In the genomic region with DNA sequence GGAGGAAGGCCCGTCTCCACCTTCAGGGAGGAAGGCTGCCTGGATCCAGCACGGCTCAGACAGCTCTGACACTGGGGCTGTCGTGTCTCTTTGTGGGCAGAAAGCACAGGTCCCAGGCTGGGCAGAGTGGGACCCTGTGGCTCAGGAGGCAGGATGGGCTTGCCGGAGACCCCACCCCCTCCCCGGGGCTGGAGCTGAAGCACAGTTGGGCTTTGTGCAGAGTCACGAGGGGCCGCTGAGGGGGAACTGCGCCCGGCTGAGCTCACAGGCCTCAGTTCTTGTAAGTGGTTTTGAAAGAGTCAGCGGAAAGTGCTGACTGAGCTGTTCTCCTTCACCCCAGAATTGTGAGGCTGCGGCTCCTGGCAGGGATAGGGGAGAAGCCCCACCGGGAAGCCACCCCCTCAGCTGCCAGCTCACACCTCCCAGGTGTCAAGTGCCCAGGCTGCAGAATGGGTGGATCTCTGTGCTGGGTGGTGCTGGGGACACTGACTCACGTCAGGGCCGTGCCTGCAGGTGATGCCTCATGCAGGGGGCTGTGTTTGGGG, we compare ENCODE assay signal across 9 cellular contexts. TPM values are rescaled to one million over a fixed set of nuclear protein-coding genes. Genes with fewer than 3 reads are reported as not detected.
DNase-seq lines count a peak whose midpoint lies in the region; ATAC-seq and TF ChIP-seq lines count a peak whose summit lies in the region.
"Had no signal": no experiment of that assay in that cellular context is flagged by ENCODE, and none has a peak within 500 bp of the region (broad histone marks: within the 10 kb centered on the region; RNA-seq: fewer than 3 reads in every experiment).

No MANE protein-coding gene starts in this region.

- H3K9me3 ChIP-seq in Panc1 (ENCODE audit: control insufficient read depth, insufficient read depth, low read depth, low read length): no peaks in the 10 kb centered on the region
- H3K9me3 ChIP-seq in mucosa of descending colon: no peaks in the 10 kb centered on the region
- H3K9me3 ChIP-seq in vagina: no peaks in the 10 kb centered on the region
- no peaks in the 10 kb centered on the region for H3K9me3 ChIP-seq in CD8-positive, alpha-beta memory T cell (ENCODE audit: low read length)

- POLR2A ChIA-PET in Panc1 (lab: Charles Lee): no interaction called here
- POLR2A ChIA-PET in CD8-positive, alpha-beta memory T cell (lab: Charles Lee): no interaction called here

- H3K36me3 ChIP-seq in Panc1 (ENCODE audit: control insufficient read depth, insufficient read depth, low read length) (no peaks in the 10 kb centered on the region), mucosa of descending colon (ENCODE audit: low read depth) (no peaks in the 10 kb centered on the region), vagina (no peaks in the 10 kb centered on the region)
- no peaks in the 10 kb centered on the region for H3K36me3 ChIP-seq in CD8-positive, alpha-beta memory T cell (ENCODE audit: insufficient read depth, low read length)

- peak overlapping the region in 2 of 8 donors; percentile 29 to 56 for H3K27ac Mint-ChIP-seq in CD8-positive, alpha-beta memory T cell
- H3K27ac Mint-ChIP-seq: activated naive CD8-positive, alpha-beta T cell had no signal

- H3K27ac ChIP-seq in Panc1 (ENCODE audit: low read length) (peak overlapping the region; percentile 71), dorsolateral prefrontal cortex (peak overlapping the region; percentile 35 to 98 (median 89)), vagina (peak overlapping the region; percentile 74)
- H3K27ac ChIP-seq in CD8-positive, alpha-beta memory T cell (ENCODE audit: low read depth, low read length): no peak overlapping the region

- H3K36me3 Mint-ChIP-seq in CD8-positive, alpha-beta memory T cell: no peaks in the 10 kb centered on the region
- H3K36me3 Mint-ChIP-seq: activated naive CD8-positive, alpha-beta T cell had no signal

- H3K4me3 Mint-ChIP-seq in CD8-positive, alpha-beta memory T cell: no peak overlapping the region
- H3K4me3 Mint-ChIP-seq: activated naive CD8-positive, alpha-beta T cell had no signal

- H3K4me1 Mint-ChIP-seq in CD8-positive, alpha-beta memory T cell: peaks cover 5 to 8% (median 6%) of the 10 kb centered on the region in 3 donors

- peaks cover 8 to 23% of the 10 kb centered on the region in 2 donors for H3K27me3 Mint-ChIP-seq in CD8-positive, alpha-beta memory T cell

- no peak for TF ChIP-seq CTCF in Panc1 (IDR thresholded peaks at IDR 0.05)
- peak in 1 of 56 donors; percentile 15 for TF ChIP-seq CTCF in dorsolateral prefrontal cortex (IDR thresholded peaks at IDR 0.05 in 54 of 56, conservative IDR thresholded peaks at IDR 0.05 in 2 of 56; ENCODE audit: low read depth in 1 of 56, partially characterized antibody in 56 of 56)
- TF ChIP-seq CTCF in mucosa of descending colon (IDR thresholded peaks at IDR 0.05): no peak
- TF ChIP-seq CTCF in vagina (IDR thresholded peaks at IDR 0.05): no peak

- peak; percentile 48 for ATAC-seq in Panc1
- peak; percentile 8 for ATAC-seq in mucosa of descending colon
- ATAC-seq in HG02798 (IDR thresholded peaks at IDR 0.05; ENCODE audit: poor library complexity, unreplicated experiment): no peak

- intact Hi-C loops in Panc1 (cut with micrococcal nuclease; ENCODE audit: unreplicated experiment) (no loop called here), dorsolateral prefrontal cortex (cut with DNase I) (no loop called here), mucosa of descending colon (cut with DNase I, micrococcal nuclease) (no loop called here), vagina (cut with DNase I) (no loop called here)

- in situ Hi-C loops in Panc1 (cut with HindIII; ENCODE audit: low pct_unique_long_range_greater_than_20kb, low sequenced_read_pairs): no loop called here

- no TSS peak for BruUV-seq in Panc1 (replicated peaks; lab: Mats Ljungman, UMichigan)

- peak; percentile 80 for DNase-seq in ELF-1 (ENCODE audit: low read depth, low spot score)
- no peak for DNase-seq in Panc1 (ENCODE audit: low read depth, low spot score)
- DNase-seq in dorsolateral prefrontal cortex: peak in 9 of 10 donors; percentile 55 to 88 (median 80)
- peak in 2 of 3 donors; percentile 42 to 56 for DNase-seq in mucosa of descending colon
- DNase-seq in vagina (ENCODE audit: extremely low spot score in 2 of 2): no peak
- DNase-seq in CD8-positive, alpha-beta memory T cell: no peak
- no peak for DNase-seq in kidney glomerular epithelial cell (lab: John Stamatoyannopoulos, UW)

- no peak for TF ChIP-seq POLR2A in vagina (IDR thresholded peaks at IDR 0.05)

- H3K4me3 ChIP-seq in Panc1 (ENCODE audit: low read depth in 2 of 2, low read length in 2 of 2) (no peak overlapping the region), dorsolateral prefrontal cortex (peak overlapping the region in 37 of 59 donors; percentile 0 to 48 (median 26)), mucosa of descending colon (no peak overlapping the region), vagina (peak overlapping the region in 1 of 2 donors; percentile 6)
- H3K4me3 ChIP-seq in CD8-positive, alpha-beta memory T cell (ENCODE audit: low read length): no peak overlapping the region

- CTCF ChIA-PET in Panc1 (lab: Charles Lee): no interaction called here
- CTCF ChIA-PET in CD8-positive, alpha-beta memory T cell (lab: Charles Lee): no interaction called here

- peaks cover 40% of the 10 kb centered on the region for H3K4me1 ChIP-seq in Panc1 (ENCODE audit: control insufficient read depth, insufficient read depth, low read length)
- H3K4me1 ChIP-seq in mucosa of descending colon (ENCODE audit: low read depth): peaks cover 11% of the 10 kb centered on the region
- H3K4me1 ChIP-seq in vagina: peaks cover 41% of the 10 kb centered on the region
- no peaks in the 10 kb centered on the region for H3K4me1 ChIP-seq in CD8-positive, alpha-beta memory T cell (ENCODE audit: insufficient read depth, low read length)

- H3K27me3 ChIP-seq in Panc1 (ENCODE audit: control insufficient read depth, insufficient read depth, low read length) (no peaks in the 10 kb centered on the region), dorsolateral prefrontal cortex (no peaks in the 10 kb centered on the region), vagina (no peaks in the 10 kb centered on the region)
- no peaks in the 10 kb centered on the region for H3K27me3 ChIP-seq in CD8-positive, alpha-beta memory T cell (ENCODE audit: insufficient read depth, low read length, poor library complexity, severe bottlenecking)

- H3K9me3 Mint-ChIP-seq in CD8-positive, alpha-beta memory T cell: no peaks in the 10 kb centered on the region

RNA-seq across cellular contexts. Expression of a gene that starts 12.2 kb away (rescaled TPM):
- total RNA-seq in Panc1 (2021; ENCODE audit: unreplicated experiment): 33.8 TPM
- 27.6 TPM for polyA plus RNA-seq in Panc1 (2012; ENCODE audit: insufficient read length)
- 100 to 1,000 TPM in 2 of 120 experiments, 10 to 100 TPM in 118; 28.1 to 182 (median 50.5) TPM for total RNA-seq in dorsolateral prefrontal cortex
- 10 to 100 TPM in 1 of 3 donors, 1 to 10 TPM in 2; 2.0 to 10.8 (median 4.5) TPM for total RNA-seq in mucosa of descending colon
- 8.6 TPM for total RNA-seq in vagina
- 1 to 10 TPM; 4.8 to 5.0 TPM for total RNA-seq in CD8-positive, alpha-beta memory T cell
- not detected for polyA plus RNA-seq in CD8-positive, alpha-beta memory T cell

Comparison
In these comparisons a context has a peak if more than half of its experiments do, and no peak if none do; other contexts are left out.
1. DNase-seq: peak in ELF-1 (single experiment), dorsolateral prefrontal cortex (9 of 10) and mucosa of descending colon (2 of 3); none in Panc1 (single experiment), vagina (0 of 2), CD8-positive, alpha-beta memory T cell (0 of 5) and kidney glomerular epithelial cell (single experiment).
2. H3K4me3 ChIP-seq: peak in dorsolateral prefrontal cortex (37 of 59); none in Panc1 (0 of 2), mucosa of descending colon (single experiment) and CD8-positive, alpha-beta memory T cell (single experiment).